ENCODE assay signal across 17 cellular contexts in the genomic region with DNA sequence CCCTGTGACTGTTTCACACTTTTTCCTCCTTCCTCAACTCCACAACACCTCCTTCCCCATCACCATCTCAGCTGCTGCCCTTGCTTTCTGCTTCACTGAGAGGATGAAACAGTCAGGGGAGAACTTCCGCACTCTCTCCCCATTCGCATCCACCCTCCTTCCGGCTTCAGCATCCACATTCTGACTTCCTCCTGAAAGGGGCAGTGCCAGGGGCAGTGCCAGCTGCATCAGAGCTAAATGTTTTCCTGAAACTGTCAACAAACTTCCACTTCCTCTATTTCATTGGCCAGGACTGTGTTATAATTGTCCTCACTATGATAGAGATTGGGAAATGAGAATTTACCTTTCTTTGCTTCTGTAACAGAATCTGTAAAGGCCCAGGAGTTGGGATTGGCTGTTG. TPM values are rescaled to one million over a fixed set of nuclear protein-coding genes. Genes with fewer than 3 reads are reported as not detected.
DNase-seq lines count a peak whose midpoint lies in the region; ATAC-seq lines count a peak whose summit lies in the region.
"Had no signal": no experiment of that assay in that cellular context is flagged by ENCODE, and none has a peak within 500 bp of the region (broad histone marks: within the 10 kb centered on the region; RNA-seq: fewer than 3 reads in every experiment).

No MANE protein-coding gene starts in this region.

- no peaks in the 10 kb centered on the region for H4K20me1 ChIP-seq in GM23248 (ENCODE audit: insufficient read depth)

- 97 to 98% methylated on average over 3 of the region's 3 CpGs for WGBS in GM23248 (ENCODE audit: low coverage in 1 of 2, low lambda C conversion rate in 2 of 2, missing lambda C conversion rate in 2 of 2), 2 experiments

- no peaks in the 10 kb centered on the region for H3K79me2 ChIP-seq in GM23248 (ENCODE audit: insufficient read depth)

- no peaks in the 10 kb centered on the region for H3K36me3 ChIP-seq in GM23248 (ENCODE audit: low read depth)
- H3K36me3 ChIP-seq: transverse colon had no signal

- no peak overlapping the region for H3K4me2 ChIP-seq in GM23248 (ENCODE audit: unreplicated experiment)
- H3K4me2 ChIP-seq: PC-9 had no signal

- no peaks in the 10 kb centered on the region for H3K9me3 ChIP-seq in GM23248 (ENCODE audit: low read depth)
- H3K9me3 ChIP-seq: psoas muscle, transverse colon had no signal

- ATAC-seq in GM21786 (IDR thresholded peaks at IDR 0.05; ENCODE audit: unreplicated experiment) (peak; percentile 70), HG02642 (IDR thresholded peaks at IDR 0.05; ENCODE audit: poor library complexity, unreplicated experiment) (no peak), HG03159 (IDR thresholded peaks at IDR 0.05; ENCODE audit: unreplicated experiment) (no peak)
- ATAC-seq: psoas muscle had no signal

- no peaks in the 10 kb centered on the region for H3F3A ChIP-seq in GM23248 (ENCODE audit: insufficient read depth)

- H3K9me2 ChIP-seq in GM23248 (ENCODE audit: insufficient read depth) = no peaks in the 10 kb centered on the region

- in situ Hi-C loops in GM23248 (cut with MboI) = no loop called here

- no peak overlapping the region for H3K4me3 ChIP-seq in GM23248
- H3K4me3 ChIP-seq: dorsolateral prefrontal cortex, PC-9, psoas muscle, transverse colon had no signal

- DNase-seq in Ammon's horn (ENCODE audit: low spot score) (peak; percentile 73), RPMI8226 (peak; percentile 20), hippocampal formation (lab: John Stamatoyannopoulos, UW) (peak; percentile 16 to 21), DMS114 treated with DMSO at 0.1 percent for 48 hours (lab: John Stamatoyannopoulos, UW; ENCODE audit: unreplicated experiment) (no peak), GM23248 (no peak)
- DNase-seq: activated CD4-positive, alpha-beta memory T cell treated with anti-CD3 and anti-CD28 coated beads for 36 hours; activated effector memory CD4-positive, alpha-beta T cell treated with anti-CD3 and anti-CD28 coated beads, Interleukin-2, amount 50 U/mL, for 16 hours; DMS79 treated with DMSO at 0.1 percent for 48 hours; dorsolateral prefrontal cortex; HCEC 1CT; NCI-H446 treated with DMSO at 0.1 percent for 48 hours; PC-9; psoas muscle; transverse colon had no signal

- H3K4me1 ChIP-seq in GM23248 (ENCODE audit: insufficient read depth) = 0 out of 2 replicates have a peak, but pooled peaks cover 2% of the 10 kb centered on the region

- no peaks in the 10 kb centered on the region for H3K27me3 ChIP-seq in GM23248 (replicated peaks; ENCODE audit: insufficient read depth)
- H3K27me3 ChIP-seq: dorsolateral prefrontal cortex, transverse colon had no signal

- no peak overlapping the region for H2AFZ ChIP-seq in GM23248
- H2AFZ ChIP-seq: PC-9 had no signal

- H3K27ac ChIP-seq in GM23248 = no peak overlapping the region
- H3K27ac ChIP-seq: dorsolateral prefrontal cortex, PC-9, psoas muscle, transverse colon had no signal

- no peak overlapping the region for H3K9ac ChIP-seq in GM23248

RNA-seq across cellular contexts. Expression of gene RASL11B, which starts 18.2 kb away (rescaled TPM):
- total RNA-seq in GM23248 (2014; rRNA removed; shearing (Covaris generic)) = not detected in 2 replicates
- 0.11 and 0.46 TPM in 2 replicates for polyA plus RNA-seq in GM23248 (2016; fragmentation: Nextera tagmentation; extraction: Ambion mirVana)
- total RNA-seq: PC-9 had no signal

Comparison
In these comparisons a context has a peak if more than half of its experiments do, and no peak if none do; other contexts are left out.
1. DNase-seq: peak in Ammon's horn (single experiment), RPMI8226 (single experiment) and hippocampal formation (2 of 2); none in DMS114 treated with DMSO at 0.1 percent for 48 hours (single experiment) and GM23248 (single experiment).